1 cellular context compared by ENCODE assay signal in the genomic region with DNA sequence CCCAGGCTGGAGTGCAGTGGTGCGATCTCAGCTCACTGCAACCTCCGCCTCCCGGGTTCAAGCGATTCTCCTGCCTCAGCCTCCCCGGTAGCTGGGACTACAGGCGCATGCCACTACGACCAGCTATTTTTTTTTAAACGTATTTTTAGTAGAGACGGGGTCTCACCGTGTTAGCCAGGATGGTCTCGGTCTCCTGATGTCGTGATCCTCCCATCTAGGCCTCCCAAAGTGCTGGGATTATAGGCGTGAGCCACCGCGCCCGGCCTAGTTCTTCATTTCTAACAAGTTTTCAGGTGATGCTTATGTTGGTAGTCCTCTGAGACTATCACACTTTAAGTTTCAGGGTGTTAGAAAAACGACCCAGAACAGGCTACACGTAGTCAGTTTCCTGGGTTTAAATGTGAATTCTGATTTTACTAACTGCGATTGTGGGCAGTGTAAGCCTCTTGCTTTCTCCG.
TF ChIP-seq lines count a peak whose summit lies in the region.
"Not testable (repeated sequence)": the region's sequence is repeated elsewhere in the genome, so short reads cannot be mapped to it uniquely, and the experiment has no call there.

No MANE protein-coding gene starts in this region.

TF ChIP-seq in HepG2, 621 proteins besides CTCF, POLR2A, EP300 and RAD21:
- TF ChIP-seq HNF1B (CRISPR knock-in tag; IDR thresholded peaks at IDR 0.05): peak; percentile 40; the same call in 1 of the 2 replicates
- TF ChIP-seq, protein P1, sequence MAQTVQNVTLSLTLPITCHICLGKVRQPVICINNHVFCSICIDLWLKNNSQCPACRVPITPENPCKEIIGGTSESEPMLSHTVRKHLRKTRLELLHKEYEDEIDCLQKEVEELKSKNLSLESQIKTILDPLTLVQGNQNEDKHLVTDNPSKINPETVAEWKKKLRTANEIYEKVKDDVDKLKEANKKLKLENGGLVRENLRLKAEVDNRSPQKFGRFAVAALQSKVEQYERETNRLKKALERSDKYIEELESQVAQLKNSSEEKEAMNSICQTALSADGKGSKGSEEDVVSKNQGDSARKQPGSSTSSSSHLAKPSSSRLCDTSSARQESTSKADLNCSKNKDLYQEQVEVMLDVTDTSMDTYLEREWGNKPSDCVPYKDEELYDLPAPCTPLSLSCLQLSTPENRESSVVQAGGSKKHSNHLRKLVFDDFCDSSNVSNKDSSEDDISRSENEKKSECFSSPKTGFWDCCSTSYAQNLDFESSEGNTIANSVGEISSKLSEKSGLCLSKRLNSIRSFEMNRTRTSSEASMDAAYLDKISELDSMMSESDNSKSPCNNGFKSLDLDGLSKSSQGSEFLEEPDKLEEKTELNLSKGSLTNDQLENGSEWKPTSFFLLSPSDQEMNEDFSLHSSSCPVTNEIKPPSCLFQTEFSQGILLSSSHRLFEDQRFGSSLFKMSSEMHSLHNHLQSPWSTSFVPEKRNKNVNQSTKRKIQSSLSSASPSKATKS (CRISPR knock-in tag; IDR thresholded peaks at IDR 0.05): peak; percentile 3; the same call in 1 of the 2 replicates
- TF ChIP-seq, protein P2, sequence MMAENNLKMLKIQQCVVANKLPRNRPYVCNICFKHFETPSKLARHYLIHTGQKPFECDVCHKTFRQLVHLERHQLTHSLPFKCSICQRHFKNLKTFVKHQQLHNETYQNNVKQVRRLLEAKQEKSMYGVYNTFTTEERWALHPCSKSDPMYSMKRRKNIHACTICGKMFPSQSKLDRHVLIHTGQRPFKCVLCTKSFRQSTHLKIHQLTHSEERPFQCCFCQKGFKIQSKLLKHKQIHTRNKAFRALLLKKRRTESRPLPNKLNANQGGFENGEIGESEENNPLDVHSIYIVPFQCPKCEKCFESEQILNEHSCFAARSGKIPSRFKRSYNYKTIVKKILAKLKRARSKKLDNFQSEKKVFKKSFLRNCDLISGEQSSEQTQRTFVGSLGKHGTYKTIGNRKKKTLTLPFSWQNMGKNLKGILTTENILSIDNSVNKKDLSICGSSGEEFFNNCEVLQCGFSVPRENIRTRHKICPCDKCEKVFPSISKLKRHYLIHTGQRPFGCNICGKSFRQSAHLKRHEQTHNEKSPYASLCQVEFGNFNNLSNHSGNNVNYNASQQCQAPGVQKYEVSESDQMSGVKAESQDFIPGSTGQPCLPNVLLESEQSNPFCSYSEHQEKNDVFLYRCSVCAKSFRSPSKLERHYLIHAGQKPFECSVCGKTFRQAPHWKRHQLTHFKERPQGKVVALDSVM (CRISPR knock-in tag; IDR thresholded peaks at IDR 0.05): peak; percentile 70; the same call in 1 of the 2 replicates
- TF ChIP-seq SMARCC2 (IDR thresholded peaks at IDR 0.05): 0 out of 2 replicates have a peak, but pooled peaks have one; percentile 15
- TF ChIP-seq FOXK1 (CRISPR knock-in tag; IDR thresholded peaks at IDR 0.05; ENCODE audit: borderline replicate concordance, low read depth): 0 out of 2 replicates have a peak, but pooled peaks have one; percentile 8
- TF ChIP-seq PAX8 (CRISPR knock-in tag; IDR thresholded peaks at IDR 0.05; ENCODE audit: borderline replicate concordance): 0 out of 2 replicates have a peak, but pooled peaks have one; percentile 9
- TF ChIP-seq ZBTB38 (CRISPR knock-in tag; IDR thresholded peaks at IDR 0.05): peak; percentile 58
- TF ChIP-seq NFATC3 (CRISPR knock-in tag; IDR thresholded peaks at IDR 0.05): 0 out of 2 replicates have a peak, but pooled peaks have one; percentile 9
- TF ChIP-seq ZNF878 (CRISPR knock-in tag; IDR thresholded peaks at IDR 0.05): peak; percentile 8; the same call in 1 of the 2 replicates
- TF ChIP-seq ZNF567 (CRISPR knock-in tag; IDR thresholded peaks at IDR 0.05; ENCODE audit: borderline replicate concordance): 0 out of 2 replicates have a peak, but pooled peaks have one; percentile 14
- TF ChIP-seq FLYWCH1 (CRISPR knock-in tag; IDR thresholded peaks at IDR 0.05): peak; percentile 88
- 0 out of 2 replicates have a peak, but pooled peaks have one; percentile 36 for TF ChIP-seq PAWR (CRISPR knock-in tag; IDR thresholded peaks at IDR 0.05; ENCODE audit: borderline replicate concordance)
- peak; percentile 2; the same call in 1 of the 2 replicates for TF ChIP-seq ZFP82 (CRISPR knock-in tag; IDR thresholded peaks at IDR 0.05; ENCODE audit: borderline replicate concordance)
- TF ChIP-seq SMAD1 (CRISPR knock-in tag; IDR thresholded peaks at IDR 0.05; ENCODE audit: borderline replicate concordance, low read depth): 0 out of 2 replicates have a peak, but pooled peaks have one; percentile 6
- TF ChIP-seq JARID2 (CRISPR knock-in tag; IDR thresholded peaks at IDR 0.05; ENCODE audit: insufficient replicate concordance): peak; percentile 21
- 0 out of 2 replicates have a peak, but pooled peaks have one; percentile 9 for TF ChIP-seq ZNF790 (CRISPR knock-in tag; IDR thresholded peaks at IDR 0.05; ENCODE audit: borderline replicate concordance)
- TF ChIP-seq ZNF607 (CRISPR knock-in tag; IDR thresholded peaks at IDR 0.05; ENCODE audit: borderline replicate concordance): 0 out of 2 replicates have a peak, but pooled peaks have one; percentile 9
- 0 out of 2 replicates have a peak, but pooled peaks have one; percentile 52 for TF ChIP-seq PHF21A (CRISPR knock-in tag; IDR thresholded peaks at IDR 0.05)
- TF ChIP-seq ZNF780A (CRISPR knock-in tag; IDR thresholded peaks at IDR 0.05): 0 out of 2 replicates have a peak, but pooled peaks have one; percentile 23
- TF ChIP-seq CHD4 (IDR thresholded peaks at IDR 0.05; ENCODE audit: borderline replicate concordance, low read length): 0 out of 2 replicates have a peak, but pooled peaks have one; percentile 71
- 0 out of 2 replicates have a peak, but pooled peaks have one; percentile 44 for TF ChIP-seq ZNF230 (CRISPR knock-in tag; IDR thresholded peaks at IDR 0.05)
- peak; percentile 46; the same call in 1 of the 2 replicates for TF ChIP-seq CREM (IDR thresholded peaks at IDR 0.05)
- TF ChIP-seq CREM (CRISPR knock-in tag; IDR thresholded peaks at IDR 0.05): not testable (repeated sequence)
- TF ChIP-seq, protein P3, sequence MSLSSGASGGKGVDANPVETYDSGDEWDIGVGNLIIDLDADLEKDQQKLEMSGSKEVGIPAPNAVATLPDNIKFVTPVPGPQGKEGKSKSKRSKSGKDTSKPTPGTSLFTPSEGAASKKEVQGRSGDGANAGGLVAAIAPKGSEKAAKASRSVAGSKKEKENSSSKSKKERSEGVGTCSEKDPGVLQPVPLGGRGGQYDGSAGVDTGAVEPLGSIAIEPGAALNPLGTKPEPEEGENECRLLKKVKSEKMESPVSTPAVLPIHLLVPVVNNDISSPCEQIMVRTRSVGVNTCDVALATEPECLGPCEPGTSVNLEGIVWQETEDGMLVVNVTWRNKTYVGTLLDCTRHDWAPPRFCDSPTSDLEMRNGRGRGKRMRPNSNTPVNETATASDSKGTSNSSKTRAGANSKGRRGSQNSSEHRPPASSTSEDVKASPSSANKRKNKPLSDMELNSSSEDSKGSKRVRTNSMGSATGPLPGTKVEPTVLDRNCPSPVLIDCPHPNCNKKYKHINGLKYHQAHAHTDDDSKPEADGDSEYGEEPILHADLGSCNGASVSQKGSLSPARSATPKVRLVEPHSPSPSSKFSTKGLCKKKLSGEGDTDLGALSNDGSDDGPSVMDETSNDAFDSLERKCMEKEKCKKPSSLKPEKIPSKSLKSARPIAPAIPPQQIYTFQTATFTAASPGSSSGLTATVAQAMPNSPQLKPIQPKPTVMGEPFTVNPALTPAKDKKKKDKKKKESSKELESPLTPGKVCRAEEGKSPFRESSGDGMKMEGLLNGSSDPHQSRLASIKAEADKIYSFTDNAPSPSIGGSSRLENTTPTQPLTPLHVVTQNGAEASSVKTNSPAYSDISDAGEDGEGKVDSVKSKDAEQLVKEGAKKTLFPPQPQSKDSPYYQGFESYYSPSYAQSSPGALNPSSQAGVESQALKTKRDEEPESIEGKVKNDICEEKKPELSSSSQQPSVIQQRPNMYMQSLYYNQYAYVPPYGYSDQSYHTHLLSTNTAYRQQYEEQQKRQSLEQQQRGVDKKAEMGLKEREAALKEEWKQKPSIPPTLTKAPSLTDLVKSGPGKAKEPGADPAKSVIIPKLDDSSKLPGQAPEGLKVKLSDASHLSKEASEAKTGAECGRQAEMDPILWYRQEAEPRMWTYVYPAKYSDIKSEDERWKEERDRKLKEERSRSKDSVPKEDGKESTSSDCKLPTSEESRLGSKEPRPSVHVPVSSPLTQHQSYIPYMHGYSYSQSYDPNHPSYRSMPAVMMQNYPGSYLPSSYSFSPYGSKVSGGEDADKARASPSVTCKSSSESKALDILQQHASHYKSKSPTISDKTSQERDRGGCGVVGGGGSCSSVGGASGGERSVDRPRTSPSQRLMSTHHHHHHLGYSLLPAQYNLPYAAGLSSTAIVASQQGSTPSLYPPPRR (CRISPR knock-in tag; IDR thresholded peaks at IDR 0.05; ENCODE audit: borderline replicate concordance): peak; percentile 9; the same call in 1 of the 2 replicates
